ENCODE assay signal across 12 cellular contexts in genomic region chr5:69517763-69518212, GRCh38. TPM values are rescaled to one million over a fixed set of nuclear protein-coding genes. Genes with fewer than 3 reads are reported as not detected.
DNase-seq lines count a peak whose midpoint lies in the region; ATAC-seq and TF ChIP-seq lines count a peak whose summit lies in the region.
"Had no signal": no experiment of that assay in that cellular context is flagged by ENCODE, and none has a peak within 500 bp of the region (broad histone marks: within the 10 kb centered on the region; RNA-seq: fewer than 3 reads in every experiment).

No MANE protein-coding gene starts in this region.

- in situ Hi-C loops in astrocyte of the spinal cord (cut with HindIII; ENCODE audit: low sequenced_read_pairs): no loop called here

- H3K4me1 Mint-ChIP-seq in activated T-cell treated with anti-CD3 and anti-CD28 coated beads, Interleukin-2, amount 50 U/mL, for 4 hours (ENCODE audit: low read depth): no peaks in the 10 kb centered on the region
- H3K4me1 Mint-ChIP-seq: activated CD4-positive, alpha-beta memory T cell treated with anti-CD3 and anti-CD28 coated beads, Interleukin-2, amount 10 ng/mL, durations not matched to agents 7 days and 5 days; brain; GM23338 had no signal

- H3K27ac ChIP-seq in C4-2B: peak overlapping the region; percentile 57; the same call in 1 of the 2 replicates

- DNase-seq in NCI-H187 treated with DMSO at 0.1 percent for 48 hours (lab: John Stamatoyannopoulos, UW) (peak; percentile 34), astrocyte of the spinal cord (ENCODE audit: low read depth, low spot score) (peak; percentile 69), left kidney (ENCODE audit: low read depth, low spot score) (peak; percentile 47)
- no peak for DNase-seq in activated CD8-positive, alpha-beta memory T cell treated with anti-CD3 and anti-CD28 coated beads for 24 hours
- no peak for DNase-seq in activated T-cell treated with anti-CD3 and anti-CD28 coated beads, Interleukin-2, amount 50 U/mL, for 4 hours
- DNase-seq: activated CD4-positive, alpha-beta memory T cell treated with anti-CD3 and anti-CD28 coated beads, Interleukin-2, amount 10 ng/mL, durations not matched to agents 7 days and 5 days; right cardiac atrium had no signal

- no peak overlapping the region for H3K4me3 ChIP-seq in astrocyte of the spinal cord (ENCODE audit: low read depth, low read length)
- H3K4me3 ChIP-seq: GM23338 had no signal

- no peaks in the 10 kb centered on the region for H3K36me3 Mint-ChIP-seq in activated T-cell treated with anti-CD3 and anti-CD28 coated beads, Interleukin-2, amount 50 U/mL, for 4 hours (ENCODE audit: insufficient read depth)
- H3K36me3 Mint-ChIP-seq: brain had no signal

- peaks cover 2% of the 10 kb centered on the region for H3K27me3 Mint-ChIP-seq in activated T-cell treated with anti-CD3 and anti-CD28 coated beads, Interleukin-2, amount 50 U/mL, for 4 hours (ENCODE audit: low read depth)

- TF ChIP-seq CTCF in C4-2B (conservative IDR thresholded peaks at IDR 0.05) (no peak), astrocyte of the spinal cord (IDR thresholded peaks at IDR 0.05; ENCODE audit: low read depth, low read length) (no peak)

- H3K4me3 Mint-ChIP-seq in activated T-cell treated with anti-CD3 and anti-CD28 coated beads, Interleukin-2, amount 50 U/mL, for 4 hours: no peak overlapping the region
- H3K4me3 Mint-ChIP-seq: activated CD4-positive, alpha-beta memory T cell treated with anti-CD3 and anti-CD28 coated beads, Interleukin-2, amount 10 ng/mL, durations not matched to agents 7 days and 5 days; brain; GM23338 had no signal

- H3K9me3 Mint-ChIP-seq in activated T-cell treated with anti-CD3 and anti-CD28 coated beads, Interleukin-2, amount 50 U/mL, for 4 hours: no peaks in the 10 kb centered on the region
- H3K9me3 Mint-ChIP-seq: activated CD4-positive, alpha-beta memory T cell treated with anti-CD3 and anti-CD28 coated beads, Interleukin-2, amount 10 ng/mL, durations not matched to agents 7 days and 5 days had no signal

- ATAC-seq in HG03432 (IDR thresholded peaks at IDR 0.05; ENCODE audit: unreplicated experiment) (no peak), GM21515 (IDR thresholded peaks at IDR 0.05; ENCODE audit: unreplicated experiment) (no peak)
- ATAC-seq in activated T-cell treated with anti-CD3 and anti-CD28 coated beads, Interleukin-2, amount 50 U/mL, for 4 hours: no peak
- ATAC-seq: GM23338 had no signal

RNA-seq across cellular contexts. Expression of gene OCLN, which starts 25.2 kb away (rescaled TPM):
- 1 to 10 TPM in 1 of 3 donors, under 1 TPM in 2; 0.08 to 1.4 (median 0.90) TPM for total RNA-seq in activated T-cell treated with anti-CD3 and anti-CD28 coated beads, Interleukin-2, amount 50 U/mL, for 4 hours

RNA-seq across cellular contexts. Expression of gene GTF2H2C, which starts 42.2 kb away (rescaled TPM):
- total RNA-seq in activated T-cell treated with anti-CD3 and anti-CD28 coated beads, Interleukin-2, amount 50 U/mL, for 4 hours: 100 to 1,000 TPM in 1 of 3 donors, 10 to 100 TPM in 2; 67.8 to 108 (median 94.3) TPM

Comparison
In these comparisons a context has a peak if more than half of its experiments do, and no peak if none do; other contexts are left out.
1. DNase-seq: peak in NCI-H187 treated with DMSO at 0.1 percent for 48 hours (single experiment), astrocyte of the spinal cord (single experiment) and left kidney (single experiment); none in activated CD8-positive, alpha-beta memory T cell treated with anti-CD3 and anti-CD28 coated beads for 24 hours (single experiment) and activated T-cell treated with anti-CD3 and anti-CD28 coated beads, Interleukin-2, amount 50 U/mL, for 4 hours (single experiment).